20 cellular contexts compared by ENCODE assay signal in genomic region chr1:211903490-211904260, GRCh38.
"Had no signal": no experiment of that assay in that cellular context is flagged by ENCODE, and none has a peak within 500 bp of the region (broad histone marks: within the 10 kb centered on the region; RNA-seq: fewer than 3 reads in every experiment).

No MANE protein-coding gene starts in this region.

- H3K27me3 Mint-ChIP-seq: progenitor cell of endocrine pancreas had no signal

- H3K9me3 Mint-ChIP-seq: immature natural killer cell; natural killer cell treated with Interleukin-12 subunit alpha and Interleukin-12 subunit beta and Interleukin-15 and Interleukin-18, amount 100 ng/mL, for 72 hours; stimulated activated effector memory CD8-positive, alpha-beta T cell treated with anti-CD3 and anti-CD28 coated beads, Interleukin-12 subunit alpha, Interleukin-12 subunit beta, amount 100 ng/mL, for 72 hours had no signal

- H3K4me3 Mint-ChIP-seq: immature natural killer cell; natural killer cell treated with Interleukin-12 subunit alpha and Interleukin-12 subunit beta and Interleukin-15 and Interleukin-18, amount 100 ng/mL, for 72 hours; neural progenitor cell; stimulated activated effector memory CD8-positive, alpha-beta T cell treated with anti-CD3 and anti-CD28 coated beads, Interleukin-12 subunit alpha, Interleukin-12 subunit beta, amount 100 ng/mL, for 72 hours had no signal

- H3K27ac ChIP-seq: esophagus squamous epithelium, gastroesophageal sphincter, neural progenitor cell, ovary, tibial artery, upper lobe of right lung, vagina had no signal

- ATAC-seq: gastroesophageal sphincter; natural killer cell treated with Interleukin-12 subunit alpha and Interleukin-12 subunit beta and Interleukin-15 and Interleukin-18, amount 100 ng/mL, for 72 hours; right cardiac atrium; stimulated activated effector memory CD8-positive, alpha-beta T cell treated with anti-CD3 and anti-CD28 coated beads, Interleukin-12 subunit alpha, Interleukin-12 subunit beta, amount 100 ng/mL, for 72 hours; stimulated activated naive CD8-positive, alpha-beta T cell treated with anti-CD3 and anti-CD28 coated beads, Interleukin-15, Interleukin-2, amounts not matched to agents 100 U/mL and 50 U/mL, for 24 hours; upper lobe of right lung had no signal

- H3K9me3 ChIP-seq: esophagus squamous epithelium, gastroesophageal sphincter, ovary, tibial artery, upper lobe of right lung, vagina had no signal

- H3K4me1 Mint-ChIP-seq: immature natural killer cell; neural progenitor cell; stimulated activated effector memory CD8-positive, alpha-beta T cell treated with anti-CD3 and anti-CD28 coated beads, Interleukin-12 subunit alpha, Interleukin-12 subunit beta, amount 100 ng/mL, for 72 hours had no signal

- H3K4me1 ChIP-seq: gastroesophageal sphincter, neural progenitor cell, tibial artery, upper lobe of right lung, vagina had no signal

- H3K36me3 Mint-ChIP-seq: natural killer cell treated with Interleukin-12 subunit alpha and Interleukin-12 subunit beta and Interleukin-15 and Interleukin-18, amount 100 ng/mL, for 72 hours; neural progenitor cell; stimulated activated effector memory CD8-positive, alpha-beta T cell treated with anti-CD3 and anti-CD28 coated beads, Interleukin-12 subunit alpha, Interleukin-12 subunit beta, amount 100 ng/mL, for 72 hours had no signal

- DNase-seq: dermis blood vessel endothelial cell; esophagus squamous epithelium; foreskin fibroblast; glutamatergic neuron; immature natural killer cell; mammary epithelial cell; nucleus accumbens; ovary; right cardiac atrium; stimulated activated CD4-positive, alpha-beta T cell treated with anti-CD3 and anti-CD28 coated beads, Interleukin-4, amount 100 ng/mL, for 1 hour; stimulated activated CD8-positive, alpha-beta memory T cell treated with anti-CD3 and anti-CD28 coated beads, Interleukin-4, amount 100 ng/mL, for 48 hours; stimulated activated naive CD8-positive, alpha-beta T cell treated with anti-CD3 and anti-CD28 coated beads, Interleukin-15, Interleukin-2, amounts not matched to agents 100 U/mL and 50 U/mL, for 24 hours; tibial artery; upper lobe of right lung had no signal

- H3K27me3 ChIP-seq: esophagus squamous epithelium, gastroesophageal sphincter, neural progenitor cell, ovary, tibial artery, upper lobe of right lung, vagina had no signal

- H3K36me3 ChIP-seq: esophagus squamous epithelium, gastroesophageal sphincter, neural progenitor cell, ovary, tibial artery, upper lobe of right lung, vagina had no signal

- H3K4me3 ChIP-seq: esophagus squamous epithelium, gastroesophageal sphincter, neural progenitor cell, ovary, tibial artery, upper lobe of right lung, vagina had no signal

- H3K27ac Mint-ChIP-seq: immature natural killer cell; natural killer cell treated with Interleukin-12 subunit alpha and Interleukin-12 subunit beta and Interleukin-15 and Interleukin-18, amount 100 ng/mL, for 72 hours; neural progenitor cell; progenitor cell of endocrine pancreas; stimulated activated effector memory CD8-positive, alpha-beta T cell treated with anti-CD3 and anti-CD28 coated beads, Interleukin-12 subunit alpha, Interleukin-12 subunit beta, amount 100 ng/mL, for 72 hours had no signal
